In the genomic region with DNA sequence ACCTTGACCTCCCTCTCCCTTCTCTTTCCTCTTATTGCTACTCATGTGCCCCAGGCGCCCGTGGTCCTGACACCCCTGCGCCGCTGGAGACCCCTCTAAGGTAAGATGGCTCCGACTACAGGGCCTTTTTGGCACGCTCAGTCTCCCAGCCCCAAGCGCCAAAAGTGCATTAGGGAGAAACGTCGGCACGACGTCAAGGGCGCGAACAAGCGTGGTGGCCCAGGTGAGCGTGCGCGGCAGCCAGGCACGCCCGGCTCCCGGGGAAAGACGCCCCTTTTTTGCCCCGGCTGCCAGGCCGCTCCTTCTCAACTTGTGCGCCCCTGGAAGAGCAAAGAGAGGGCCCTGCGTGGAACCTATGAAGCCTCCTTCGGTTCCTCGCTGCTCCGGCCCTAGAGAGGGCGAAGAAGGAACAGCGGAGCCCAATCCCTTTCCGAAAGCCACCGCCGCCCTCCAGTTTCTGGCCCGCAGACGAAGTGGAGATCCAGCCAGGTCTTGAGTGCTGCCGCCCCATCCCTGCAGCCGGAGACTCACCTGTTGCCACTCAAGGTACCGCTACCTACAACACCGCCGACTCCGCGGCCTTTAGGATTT, we compare ENCODE assay signal across 9 cellular contexts. TPM values are rescaled to one million over a fixed set of nuclear protein-coding genes. Genes with fewer than 3 reads are reported as not detected.
DNase-seq lines count a peak whose midpoint lies in the region; ATAC-seq, FAIRE-seq and TF ChIP-seq lines count a peak whose summit lies in the region.
"Not testable (repeated sequence)": the region's sequence is repeated elsewhere in the genome, so short reads cannot be mapped to it uniquely, and the experiment has no call there.
"Had no signal": no experiment of that assay in that cellular context is flagged by ENCODE, and none has a peak within 500 bp of the region (broad histone marks: within the 10 kb centered on the region; RNA-seq: fewer than 3 reads in every experiment).

No MANE protein-coding gene starts in this region.

- H3K4me1 ChIP-seq in HepG2 (ENCODE audit: insufficient read depth, low read length) = not testable (repeated sequence)

- TF ChIP-seq POLR2A in HepG2 (IDR thresholded peaks at IDR 0.05; ENCODE audit: insufficient read depth in 1 of 2, low read depth in 2 of 2, low read length in 2 of 2) = not testable (repeated sequence)

- not testable (repeated sequence) for H3K27me3 Mint-ChIP-seq in activated naive CD8-positive, alpha-beta T cell treated with anti-CD3 and anti-CD28 coated beads, Interleukin-2, amount 50 U/mL, for 24 hours; stimulated activated naive B cell treated with anti-CD40 and anti-IgM and Interleukin-4, amounts not matched to agents 10 μg/mL and 1 μg/mL and 100 μg/mL, for 72 hours

- H3K4me3 Mint-ChIP-seq in activated naive CD8-positive, alpha-beta T cell treated with anti-CD3 and anti-CD28 coated beads, Interleukin-2, amount 50 U/mL, for 24 hours; stimulated activated naive B cell treated with anti-CD40 and anti-IgM and Interleukin-4, amounts not matched to agents 10 μg/mL and 1 μg/mL and 100 μg/mL, for 72 hours: not testable (repeated sequence)

- intact Hi-C loops in HepG2 (cut with micrococcal nuclease; ENCODE audit: unreplicated experiment) = not testable (repeated sequence)

- TF ChIP-seq CTCF in LNCaP clone FGC (IDR thresholded peaks at IDR 0.05; ENCODE audit: control insufficient read depth, extremely low read depth, insufficient read depth); HepG2 (CRISPR knock-in tag; IDR thresholded peaks at IDR 0.05): not testable (repeated sequence)

- WGBS in HepG2 (ENCODE audit: low lambda C conversion rate) = no CpG with 5 or more reads among the region's 42 CpGs

- H3K9me3 Mint-ChIP-seq in activated naive CD8-positive, alpha-beta T cell treated with anti-CD3 and anti-CD28 coated beads, Interleukin-2, amount 50 U/mL, for 24 hours; stimulated activated naive B cell treated with anti-CD40 and anti-IgM and Interleukin-4, amounts not matched to agents 10 μg/mL and 1 μg/mL and 100 μg/mL, for 72 hours: not testable (repeated sequence)

- H3K36me3 Mint-ChIP-seq in activated naive CD8-positive, alpha-beta T cell treated with anti-CD3 and anti-CD28 coated beads, Interleukin-2, amount 50 U/mL, for 24 hours (ENCODE audit: low read depth); stimulated activated naive B cell treated with anti-CD40 and anti-IgM and Interleukin-4, amounts not matched to agents 10 μg/mL and 1 μg/mL and 100 μg/mL, for 72 hours: not testable (repeated sequence)

- peak overlapping the region; percentile 31; the same call in 1 of the 2 replicates for H3K4me3 ChIP-seq in LNCaP clone FGC (ENCODE audit: low read depth, low read length)
- not testable (repeated sequence) for H3K4me3 ChIP-seq in HepG2 (replicated peaks in 1 of 3; ENCODE audit: insufficient read depth in 1 of 3, low read depth in 2 of 3, low read length in 3 of 3)

- H3K27ac ChIP-seq in HepG2 (ENCODE audit: extremely low read length, insufficient read depth, low read length) = not testable (repeated sequence)

- TF ChIP-seq EP300 in HepG2 (IDR thresholded peaks at IDR 0.05; ENCODE audit: low read depth in 2 of 2, low read length in 2 of 2); HepG2 (CRISPR knock-in tag; IDR thresholded peaks at IDR 0.05; ENCODE audit: borderline replicate concordance): not testable (repeated sequence)

- not testable (repeated sequence) for H4K20me1 ChIP-seq in HepG2 (ENCODE audit: insufficient read depth, low read length)

- not testable (repeated sequence) for TF ChIP-seq RAD21 in HepG2 (CRISPR knock-in tag; IDR thresholded peaks at IDR 0.05)

- POLR2A ChIA-PET in HepG2 (lab: Yijun Ruan, JAX) = not testable (repeated sequence)

- BruUV-seq in HepG2 (replicated peaks; lab: Mats Ljungman, UMichigan) = not testable (repeated sequence)

- not testable (repeated sequence) for H2AFZ ChIP-seq in HepG2 (ENCODE audit: low read length)

- not testable (repeated sequence) for H3K9ac ChIP-seq in HepG2 (ENCODE audit: insufficient read depth, low read depth, low read length)

- H3K36me3 ChIP-seq in HepG2 (replicated peaks in 1 of 2; ENCODE audit: control insufficient read depth in 1 of 2, insufficient read depth in 2 of 2, low read length in 2 of 2) = not testable (repeated sequence)

- not testable (repeated sequence) for H3K27ac Mint-ChIP-seq in activated naive CD8-positive, alpha-beta T cell treated with anti-CD3 and anti-CD28 coated beads, Interleukin-2, amount 50 U/mL, for 24 hours; stimulated activated naive B cell treated with anti-CD40 and anti-IgM and Interleukin-4, amounts not matched to agents 10 μg/mL and 1 μg/mL and 100 μg/mL, for 72 hours

- H3K27me3 ChIP-seq in HepG2 (ENCODE audit: control insufficient read depth in 1 of 2, insufficient read depth in 2 of 2, low read length in 2 of 2) = not testable (repeated sequence)

- not testable (repeated sequence) for DNase-seq in LNCaP clone FGC (ENCODE audit: low read depth); activated naive CD8-positive, alpha-beta T cell treated with anti-CD3 and anti-CD28 coated beads, Interleukin-2, amount 50 U/mL, for 24 hours; HepG2 (ENCODE audit: low spot score); stimulated activated naive B cell treated with anti-CD40 and anti-IgM and Interleukin-4, amounts not matched to agents 10 μg/mL and 1 μg/mL and 100 μg/mL, for 72 hours

- FAIRE-seq in HepG2 (lab: Jason Lieb, UNC) = not testable (repeated sequence)

- H3K4me2 ChIP-seq in HepG2 (ENCODE audit: low read depth, low read length) = not testable (repeated sequence)

- in situ Hi-C loops in HepG2 (cut with HindIII; ENCODE audit: extremely low pct_ligation_motif_present, low pct_unique_long_range_greater_than_20kb) = not testable (repeated sequence)

- not testable (repeated sequence) for H3K9me3 ChIP-seq in HepG2 (ENCODE audit: low read length)

- not testable (repeated sequence) for H3K4me1 Mint-ChIP-seq in activated naive CD8-positive, alpha-beta T cell treated with anti-CD3 and anti-CD28 coated beads, Interleukin-2, amount 50 U/mL, for 24 hours; stimulated activated naive B cell treated with anti-CD40 and anti-IgM and Interleukin-4, amounts not matched to agents 10 μg/mL and 1 μg/mL and 100 μg/mL, for 72 hours

- ATAC-seq in GM18519 (IDR thresholded peaks at IDR 0.05; ENCODE audit: low FRiP score, unreplicated experiment) = peak; percentile 31
- ATAC-seq in GM21367 (IDR thresholded peaks at IDR 0.05; ENCODE audit: unreplicated experiment) = peak; percentile 40
- peak; percentile 40 for ATAC-seq in HG02623 (IDR thresholded peaks at IDR 0.05; ENCODE audit: unreplicated experiment)
- ATAC-seq in HG03103 (IDR thresholded peaks at IDR 0.05; ENCODE audit: low read depth, unreplicated experiment) = peak; percentile 39
- ATAC-seq in activated naive CD8-positive, alpha-beta T cell treated with anti-CD3 and anti-CD28 coated beads, Interleukin-2, amount 50 U/mL, for 24 hours = peak; percentile 59
- ATAC-seq in HepG2 = peak; percentile 68
- peak; percentile 62 to 66 for ATAC-seq in stimulated activated naive B cell treated with anti-CD40 and anti-IgM and Interleukin-4, amounts not matched to agents 10 μg/mL and 1 μg/mL and 100 μg/mL, for 72 hours (replicated peaks)

- H3K79me2 ChIP-seq in HepG2 (ENCODE audit: insufficient read depth, low read length) = not testable (repeated sequence)

- CTCF ChIA-PET in HepG2 (lab: Yijun Ruan, JAX; ENCODE audit: low intra/inter-chr PET ratio, low total read pairs) = not testable (repeated sequence)

RNA-seq across cellular contexts. Expression of a gene that starts 0.3 kb away (rescaled TPM):
- 25.8 and 37.0 TPM in 2 replicates for total RNA-seq in HepG2 (2016; rRNA removed; fragmentation: Illumina TruSeq; extraction: Trizol)
- total RNA-seq in HepG2 (2016; cell fraction: cytosol; rRNA removed; fragmentation: Illumina TruSeq; extraction: Trizol; ENCODE audit: low read depth) = 4.7 and 5.6 TPM in 2 replicates
- total RNA-seq in HepG2 (2016; cell fraction: insoluble cytoplasmic fraction; rRNA removed; fragmentation: Illumina TruSeq; extraction: Trizol) = 23.9 and 36.6 TPM in 2 replicates
- 7.5 and 7.9 TPM in 2 replicates for total RNA-seq in HepG2 (2016; cell fraction: membrane; rRNA removed; fragmentation: Illumina TruSeq; extraction: Trizol)
- total RNA-seq in HepG2 (2016; cell fraction: nucleus; rRNA removed; fragmentation: Illumina TruSeq; extraction: Trizol) = 25.6 and 36.8 TPM in 2 replicates
- 13.9 and 14.2 TPM in 2 replicates for polyA plus RNA-seq in HepG2 (2011; rRNA removed)
- 8.1 and 9.1 TPM in 2 replicates for polyA plus RNA-seq in HepG2 (2011; cell fraction: cytosol; rRNA removed)
- polyA plus RNA-seq in HepG2 (2011; cell fraction: nucleus; rRNA removed) = 9.0 and 10.9 TPM in 2 replicates
- polyA plus RNA-seq in HepG2 (2012) = 7.9 and 12.4 TPM in 2 replicates
- 7.0 and 7.7 TPM in 2 replicates for polyA plus RNA-seq in HepG2 (2016; cell fraction: cytosol; fragmentation: Illumina TruSeq; extraction: Trizol; ENCODE audit: low read depth)
- 43.2 and 44.2 TPM in 2 replicates for polyA plus RNA-seq in HepG2 (2016; cell fraction: insoluble cytoplasmic fraction; fragmentation: Illumina TruSeq; extraction: Trizol; ENCODE audit: low read depth)
- polyA plus RNA-seq in HepG2 (2016; cell fraction: membrane; fragmentation: Illumina TruSeq; extraction: Trizol; ENCODE audit: low read depth) = 5.9 and 7.1 TPM in 2 replicates
- polyA plus RNA-seq in HepG2 (2016; cell fraction: nucleus; fragmentation: Illumina TruSeq; extraction: Trizol; ENCODE audit: insufficient read depth, low read depth) = 44.3 and 44.6 TPM in 2 replicates
- polyA minus RNA-seq in HepG2 (2011; rRNA and poly(A)+ RNA removed; ENCODE audit: low replicate concordance) = 3.3 and 4.5 TPM in 2 replicates
- polyA minus RNA-seq in HepG2 (2011; cell fraction: cytosol; rRNA and poly(A)+ RNA removed) = 3.2 and 5.4 TPM in 2 replicates
- polyA minus RNA-seq in HepG2 (2011; cell fraction: nucleus; rRNA and poly(A)+ RNA removed) = 13.3 and 16.2 TPM in 2 replicates
- total RNA-seq: ascending aorta had no signal
